ENCODE assay signal across 22 cellular contexts in genomic region chr2:16334366-16334765, GRCh38.
"Had no signal": no experiment of that assay in that cellular context is flagged by ENCODE, and none has a peak within 500 bp of the region (broad histone marks: within the 10 kb centered on the region; RNA-seq: fewer than 3 reads in every experiment).

No MANE protein-coding gene starts in this region.

- H3K27ac ChIP-seq: colonic mucosa, epithelial cell of prostate, esophagus squamous epithelium, gastrocnemius medialis, heart right ventricle, left lung, lower lobe of right lung had no signal

- H3K4me3 ChIP-seq: colonic mucosa, esophagus squamous epithelium, gastrocnemius medialis, heart right ventricle, left lung, lower lobe of right lung had no signal

- H3K36me3 ChIP-seq: colonic mucosa, esophagus squamous epithelium, gastrocnemius medialis, heart right ventricle, left lung, lower lobe of right lung had no signal

- H3K4me1 ChIP-seq: colonic mucosa, esophagus squamous epithelium, gastrocnemius medialis, lower lobe of right lung had no signal

- ATAC-seq: effector memory CD8-positive, alpha-beta T cell; esophagus mucosa; gastrocnemius medialis; heart right ventricle; left cardiac atrium; left lung; left ventricle myocardium superior; lower lobe of right lung had no signal

- H3K27me3 ChIP-seq: colonic mucosa, heart right ventricle, left lung had no signal

- DNase-seq: colonic mucosa; cortex of kidney; effector CD8-positive, alpha-beta T cell; effector memory CD8-positive, alpha-beta T cell; endodermal cell; erythroblast; esophagus squamous epithelium; foreskin fibroblast; foreskin melanocyte; gastrocnemius medialis; glutamatergic neuron; heart right ventricle; hippocampal formation; left cardiac atrium; left lung; left ventricle myocardium superior; lower lobe of right lung; mesenchymal stem cell; midbrain had no signal

- H3K9me3 ChIP-seq: colonic mucosa, gastrocnemius medialis, lower lobe of right lung had no signal

- H3K4me3 Mint-ChIP-seq: dendritic cell treated with granulocyte-macrophage colony-stimulating factor and Interleukin-4, amounts not matched to agents 40 ng/mL and 50 ng/mL, for 4 days; effector memory CD8-positive, alpha-beta T cell; endodermal cell had no signal

- H3K27me3 Mint-ChIP-seq: dendritic cell treated with granulocyte-macrophage colony-stimulating factor and Interleukin-4, amounts not matched to agents 40 ng/mL and 50 ng/mL, for 4 days; effector memory CD8-positive, alpha-beta T cell had no signal

- H3K27ac Mint-ChIP-seq: dendritic cell treated with granulocyte-macrophage colony-stimulating factor and Interleukin-4, amounts not matched to agents 40 ng/mL and 50 ng/mL, for 4 days; effector memory CD8-positive, alpha-beta T cell; endodermal cell had no signal
